In genomic region chr16:50841081-50841886, GRCh38 we compare ENCODE assay signal across 8 cellular contexts.
DNase-seq lines count a peak whose midpoint lies in the region; ATAC-seq and TF ChIP-seq lines count a peak whose summit lies in the region.

No MANE protein-coding gene starts in this region.

- H3K27ac Mint-ChIP-seq in activated T-helper 17 cell treated with anti-CD3 and anti-CD28 coated beads, Interleukin-2, amount 50 U/mL, for 72 hours = peak overlapping the region; percentile 28

- peak; percentile 50 for ATAC-seq in activated T-helper 17 cell treated with anti-CD3 and anti-CD28 coated beads, Interleukin-2, amount 50 U/mL, for 72 hours (replicated peaks)

- DNase-seq in NCI-H526 (lab: John Stamatoyannopoulos, UW) (peak; percentile 17 to 64), islet precursor cell (peak; percentile 29), SIG-M5 treated with dmso at 0.1 percent for 504 hours (lab: John Stamatoyannopoulos, UW; ENCODE audit: unreplicated experiment) (no peak), NCI-H187 (lab: John Stamatoyannopoulos, UW) (no peak), NOMO-1 treated with DMSO at 0.1 percent for 48 hours (lab: John Stamatoyannopoulos, UW; ENCODE audit: unreplicated experiment) (no peak), BE2C (no peak)
- peak; percentile 10 to 44 for DNase-seq in stimulated activated CD8-positive, alpha-beta memory T cell treated with anti-CD3 and anti-CD28 coated beads, Interleukin-2, amount 100 ng/mL, for 48 hours (ENCODE audit: low read depth in 2 of 2)

- H3K4me1 Mint-ChIP-seq in activated T-helper 17 cell treated with anti-CD3 and anti-CD28 coated beads, Interleukin-2, amount 50 U/mL, for 72 hours = peaks cover 17% of the 10 kb centered on the region

- no peaks in the 10 kb centered on the region for H3K9me3 ChIP-seq in BE2C

- H3K4me3 ChIP-seq in BE2C (ENCODE audit: low read depth, low read length) = no peak overlapping the region

- no peaks in the 10 kb centered on the region for H3K36me3 ChIP-seq in BE2C

- H3K36me3 Mint-ChIP-seq in activated T-helper 17 cell treated with anti-CD3 and anti-CD28 coated beads, Interleukin-2, amount 50 U/mL, for 72 hours (ENCODE audit: low read depth) = no peaks in the 10 kb centered on the region

- H3K4me1 ChIP-seq in BE2C = no peaks in the 10 kb centered on the region

- peak overlapping the region; percentile 33 for H3K4me3 Mint-ChIP-seq in activated T-helper 17 cell treated with anti-CD3 and anti-CD28 coated beads, Interleukin-2, amount 50 U/mL, for 72 hours

- TF ChIP-seq CTCF in BE2C (IDR thresholded peaks at IDR 0.05; ENCODE audit: low read depth, low read length) = no peak

- H3K9me3 Mint-ChIP-seq in activated T-helper 17 cell treated with anti-CD3 and anti-CD28 coated beads, Interleukin-2, amount 50 U/mL, for 72 hours = no peaks in the 10 kb centered on the region

- H3K27me3 Mint-ChIP-seq in activated T-helper 17 cell treated with anti-CD3 and anti-CD28 coated beads, Interleukin-2, amount 50 U/mL, for 72 hours = peaks cover 11% of the 10 kb centered on the region

- H3K27me3 ChIP-seq in BE2C = no peaks in the 10 kb centered on the region

Comparison
In these comparisons a context has a peak if more than half of its experiments do, and no peak if none do; other contexts are left out.
1. DNase-seq: peak in NCI-H526 (2 of 2), islet precursor cell (single experiment) and stimulated activated CD8-positive, alpha-beta memory T cell treated with anti-CD3 and anti-CD28 coated beads, Interleukin-2, amount 100 ng/mL, for 48 hours (2 of 2); none in SIG-M5 treated with dmso at 0.1 percent for 504 hours (single experiment), NCI-H187 (0 of 2), NOMO-1 treated with DMSO at 0.1 percent for 48 hours (single experiment) and BE2C (single experiment).